Comparison of ENCODE assay signal across 21 cellular contexts in the genomic region with DNA sequence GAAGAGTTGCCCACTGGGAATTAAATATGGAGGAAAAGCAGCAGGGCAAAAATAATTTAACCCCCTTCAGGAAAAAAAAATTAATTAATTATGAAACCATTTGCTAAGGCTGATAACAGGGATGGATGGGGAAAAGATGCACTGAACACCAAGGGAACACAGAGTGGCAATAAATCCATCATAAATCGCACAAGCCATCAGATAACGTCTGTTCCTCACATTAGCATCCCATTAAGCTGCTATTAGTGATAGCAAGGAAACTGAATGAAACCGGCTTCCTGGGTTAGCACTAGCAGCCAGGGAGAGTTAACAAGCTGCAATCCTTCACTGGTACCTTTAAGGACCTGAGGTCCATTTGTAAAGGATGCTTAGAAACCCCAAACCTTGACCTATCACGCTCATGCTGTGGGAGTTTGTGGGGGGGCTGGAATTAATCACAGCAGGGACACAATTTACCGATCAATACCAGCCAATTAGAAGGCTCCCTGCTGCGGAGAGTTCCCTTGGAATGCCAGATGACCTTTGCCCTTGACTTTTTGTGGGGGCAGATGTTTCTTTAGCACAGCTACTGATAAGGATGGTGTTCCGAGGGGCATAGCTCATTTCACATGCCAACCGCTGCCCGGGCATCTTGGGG.
DNase-seq lines count a peak whose midpoint lies in the region; ATAC-seq, FAIRE-seq and TF ChIP-seq lines count a peak whose summit lies in the region.
"Had no signal": no experiment of that assay in that cellular context is flagged by ENCODE, and none has a peak within 500 bp of the region (broad histone marks: within the 10 kb centered on the region; RNA-seq: fewer than 3 reads in every experiment).

No MANE protein-coding gene starts in this region.

- H3K14ac ChIP-seq in mesenchymal stem cell (ENCODE audit: low read length in 2 of 2), result no peak overlapping the region

- peaks cover 3% of the 10 kb centered on the region for H3K4me1 ChIP-seq in mesenchymal stem cell (ENCODE audit: control insufficient read depth, insufficient read depth, low read depth, low read length)
- peaks cover 0 to 2% of the 10 kb centered on the region in 2 donors for H3K4me1 ChIP-seq in kidney (ENCODE audit: control insufficient read depth in 1 of 2, insufficient read depth in 1 of 2, low read depth in 1 of 2, low read length in 2 of 2)

- H2BK5ac ChIP-seq in mesenchymal stem cell (ENCODE audit: low read depth, low read length, poor library complexity, severe bottlenecking), result no peak overlapping the region

- 84% methylated on average over 9 of the region's 9 CpGs for WGBS in mesenchymal stem cell

- H3K4me3 ChIP-seq in mesenchymal stem cell (ENCODE audit: insufficient read depth in 1 of 2, low read depth in 1 of 2, low read length in 2 of 2) (no peak overlapping the region), kidney (ENCODE audit: low read length in 2 of 2) (no peak overlapping the region)
- H3K4me3 ChIP-seq: SJSA1 had no signal

- H3K4ac ChIP-seq in mesenchymal stem cell (ENCODE audit: low read depth in 1 of 2, low read length in 2 of 2), result peak overlapping the region in 1 of 2 experiments; percentile 9

- H2BK12ac ChIP-seq in mesenchymal stem cell (ENCODE audit: low read length in 2 of 2), result no peak overlapping the region

- H2BK120ac ChIP-seq in mesenchymal stem cell (ENCODE audit: low read depth, low read length), result peak overlapping the region; percentile 51

- no peak overlapping the region for H3K4me2 ChIP-seq in mesenchymal stem cell (ENCODE audit: low read length, poor library complexity, severe bottlenecking)

- H3K27me3 ChIP-seq in mesenchymal stem cell (ENCODE audit: control insufficient read depth in 1 of 2, insufficient read depth in 1 of 2, low read length in 2 of 2), result no peaks in the 10 kb centered on the region
- H3K27me3 ChIP-seq: SJSA1 had no signal

- FAIRE-seq in kidney (lab: Jason Lieb, UNC), result no peak
- FAIRE-seq: G401.6, GM12892, GM18507, H54 had no signal

- no peak overlapping the region for H3K18ac ChIP-seq in mesenchymal stem cell (ENCODE audit: low read depth in 1 of 2, low read length in 2 of 2)

- no peak overlapping the region for H2AK5ac ChIP-seq in mesenchymal stem cell (ENCODE audit: low read length, severe bottlenecking)

- H3K9me3 ChIP-seq in mesenchymal stem cell (ENCODE audit: control insufficient read depth, low read length) (no peaks in the 10 kb centered on the region), kidney (ENCODE audit: control insufficient read depth in 1 of 2, low read length in 2 of 2) (no peaks in the 10 kb centered on the region)
- H3K9me3 ChIP-seq: SJSA1 had no signal

- no peak overlapping the region for H3K23ac ChIP-seq in mesenchymal stem cell (ENCODE audit: low read length in 2 of 2)

- DNase-seq in NCI-H2171 treated with DMSO at 0.1 percent for 48 hours (lab: John Stamatoyannopoulos, UW), result peak; percentile 22
- no peak for DNase-seq in NCI-H2171 (lab: John Stamatoyannopoulos, UW)
- DNase-seq in mesenchymal stem cell, result no peak
- DNase-seq in kidney, result no peak
- no peak for DNase-seq in NK-92 (lab: John Stamatoyannopoulos, UW; ENCODE audit: unreplicated experiment)
- DNase-seq in NCI-H1436 (lab: John Stamatoyannopoulos, UW), result no peak
- DNase-seq: 8988T; CD8-positive, alpha-beta T cell; Karpas-422; MV-4-11; NCI-H187 treated with DMSO at 0.1 percent for 48 hours; NCI-H2107; NCI-H345; SW 1271 had no signal

- H3K79me1 ChIP-seq in mesenchymal stem cell (replicated peaks; ENCODE audit: low read length, poor library complexity, severe bottlenecking), result no peaks in the 10 kb centered on the region

- H2BK15ac ChIP-seq in mesenchymal stem cell (ENCODE audit: low read depth, poor library complexity, severe bottlenecking), result no peak overlapping the region

- H2AFZ ChIP-seq in mesenchymal stem cell (ENCODE audit: low read depth, low read length), result no peak overlapping the region

- no peak for ATAC-seq in SK-N-SH treated with all-trans-retinoic acid at 6 μM for 48 hours
- ATAC-seq: CD8-positive, alpha-beta T cell; Right ventricle myocardium inferior had no signal

- no peak for TF ChIP-seq CTCF in kidney (IDR thresholded peaks at IDR 0.05; ENCODE audit: borderline replicate concordance, extremely low read depth, insufficient read depth)

- intact Hi-C loops in kidney (cut with DNase I), result no loop called here

- no peaks in the 10 kb centered on the region for H3K36me3 ChIP-seq in mesenchymal stem cell (ENCODE audit: control insufficient read depth in 1 of 2, insufficient read depth in 2 of 2, low read depth in 1 of 2, low read length in 2 of 2)
- H3K36me3 ChIP-seq in kidney (ENCODE audit: control insufficient read depth in 1 of 2, insufficient read depth in 2 of 2, low read length in 2 of 2), result no peaks in the 10 kb centered on the region
- H3K36me3 ChIP-seq: SJSA1 had no signal

- H3K27ac ChIP-seq in mesenchymal stem cell (ENCODE audit: low read length, poor library complexity, severe bottlenecking) (no peak overlapping the region), kidney (ENCODE audit: low read depth in 2 of 2, low read length in 2 of 2) (no peak overlapping the region)
- H3K27ac ChIP-seq: SJSA1 had no signal

- H4K91ac ChIP-seq in mesenchymal stem cell (ENCODE audit: low read length), result no peak overlapping the region

- no peak overlapping the region for H4K8ac ChIP-seq in mesenchymal stem cell (ENCODE audit: low read length)

- no peak overlapping the region for H3K9ac ChIP-seq in mesenchymal stem cell (ENCODE audit: low read length)
- H3K9ac ChIP-seq in kidney (ENCODE audit: low read length in 2 of 2), result no peak overlapping the region

TF ChIP-seq in SK-N-SH treated with all-trans-retinoic acid at 6 μM for 48 hours, 23 proteins besides CTCF, POLR2A, EP300 and RAD21:
- TF ChIP-seq RARB (CRISPR knock-in tag; IDR thresholded peaks at IDR 0.05) (no peak), PPARA (CRISPR knock-in tag; IDR thresholded peaks at IDR 0.05; ENCODE audit: borderline replicate concordance) (no peak), POU6F1 (CRISPR knock-in tag; IDR thresholded peaks at IDR 0.05; ENCODE audit: borderline replicate concordance, low read depth) (no peak), ESRRG (CRISPR knock-in tag; IDR thresholded peaks at IDR 0.05) (no peak), ZNF565 (CRISPR knock-in tag; conservative IDR thresholded peaks at IDR 0.05; ENCODE audit: low read depth) (no peak), ZFP30 (CRISPR knock-in tag; IDR thresholded peaks at IDR 0.05) (no peak), BACH2 (CRISPR knock-in tag; IDR thresholded peaks at IDR 0.05; ENCODE audit: borderline replicate concordance) (no peak), ZFP3 (CRISPR knock-in tag; IDR thresholded peaks at IDR 0.05) (no peak), OSR1 (CRISPR knock-in tag; IDR thresholded peaks at IDR 0.05) (no peak), ZNF8 (CRISPR knock-in tag; IDR thresholded peaks at IDR 0.05) (no peak), ISL1 (CRISPR knock-in tag; IDR thresholded peaks at IDR 0.05) (peak; percentile 37; the same call in 1 of the 2 replicates), ARNTL (CRISPR knock-in tag; IDR thresholded peaks at IDR 0.05; ENCODE audit: borderline replicate concordance, low read depth) (no peak), TOX (CRISPR knock-in tag; IDR thresholded peaks at IDR 0.05; ENCODE audit: borderline replicate concordance) (no peak)
- TF ChIP-seq, protein P1, sequence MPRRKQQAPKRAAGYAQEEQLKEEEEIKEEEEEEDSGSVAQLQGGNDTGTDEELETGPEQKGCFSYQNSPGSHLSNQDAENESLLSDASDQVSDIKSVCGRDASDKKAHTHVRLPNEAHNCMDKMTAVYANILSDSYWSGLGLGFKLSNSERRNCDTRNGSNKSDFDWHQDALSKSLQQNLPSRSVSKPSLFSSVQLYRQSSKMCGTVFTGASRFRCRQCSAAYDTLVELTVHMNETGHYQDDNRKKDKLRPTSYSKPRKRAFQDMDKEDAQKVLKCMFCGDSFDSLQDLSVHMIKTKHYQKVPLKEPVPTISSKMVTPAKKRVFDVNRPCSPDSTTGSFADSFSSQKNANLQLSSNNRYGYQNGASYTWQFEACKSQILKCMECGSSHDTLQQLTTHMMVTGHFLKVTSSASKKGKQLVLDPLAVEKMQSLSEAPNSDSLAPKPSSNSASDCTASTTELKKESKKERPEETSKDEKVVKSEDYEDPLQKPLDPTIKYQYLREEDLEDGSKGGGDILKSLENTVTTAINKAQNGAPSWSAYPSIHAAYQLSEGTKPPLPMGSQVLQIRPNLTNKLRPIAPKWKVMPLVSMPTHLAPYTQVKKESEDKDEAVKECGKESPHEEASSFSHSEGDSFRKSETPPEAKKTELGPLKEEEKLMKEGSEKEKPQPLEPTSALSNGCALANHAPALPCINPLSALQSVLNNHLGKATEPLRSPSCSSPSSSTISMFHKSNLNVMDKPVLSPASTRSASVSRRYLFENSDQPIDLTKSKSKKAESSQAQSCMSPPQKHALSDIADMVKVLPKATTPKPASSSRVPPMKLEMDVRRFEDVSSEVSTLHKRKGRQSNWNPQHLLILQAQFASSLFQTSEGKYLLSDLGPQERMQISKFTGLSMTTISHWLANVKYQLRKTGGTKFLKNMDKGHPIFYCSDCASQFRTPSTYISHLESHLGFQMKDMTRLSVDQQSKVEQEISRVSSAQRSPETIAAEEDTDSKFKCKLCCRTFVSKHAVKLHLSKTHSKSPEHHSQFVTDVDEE (CRISPR knock-in tag; IDR thresholded peaks at IDR 0.05), result peak; percentile 42; the same call in 1 of the 2 replicates
